In genomic region chr3:28544236-28544635, GRCh38 we compare ENCODE assay signal across 24 cellular contexts.
DNase-seq lines count a peak whose midpoint lies in the region; ATAC-seq and TF ChIP-seq lines count a peak whose summit lies in the region.
"Had no signal": no experiment of that assay in that cellular context is flagged by ENCODE, and none has a peak within 500 bp of the region (broad histone marks: within the 10 kb centered on the region; RNA-seq: fewer than 3 reads in every experiment).

No MANE protein-coding gene starts in this region.

- no peaks in the 10 kb centered on the region for H3K79me2 ChIP-seq in hepatocyte

- ATAC-seq in heart left ventricle: no peak

- H3K27me3 ChIP-seq in A673 (replicated peaks; ENCODE audit: insufficient read depth, low read depth, low read length, poor library complexity) (no peaks in the 10 kb centered on the region), hepatocyte (no peaks in the 10 kb centered on the region), heart left ventricle (no peaks in the 10 kb centered on the region)

- H3K4me1 ChIP-seq in A673 (ENCODE audit: insufficient read depth, low read length, poor library complexity, severe bottlenecking) (no peaks in the 10 kb centered on the region), hepatocyte (ENCODE audit: insufficient read depth) (no peaks in the 10 kb centered on the region), heart left ventricle (no peaks in the 10 kb centered on the region)
- H3K4me1 ChIP-seq: HAP-1 had no signal

- WGBS in hepatocyte (ENCODE audit: low lambda C conversion rate, missing lambda C conversion rate): 91% methylated on average over 3 of the region's 3 CpGs
- WGBS in heart left ventricle, 4 donors: 81 to 97% (median 86%) methylated on average over 3 of the region's 3 CpGs

- peak; percentile 36 for DNase-seq in G401 (ENCODE audit: low spot score)
- DNase-seq in NCI-H446 treated with DMSO at 0.1 percent for 48 hours (lab: John Stamatoyannopoulos, UW): peak; percentile 38
- peak; percentile 19 for DNase-seq in cerebellar cortex (ENCODE audit: low spot score)
- DNase-seq in midbrain (lab: John Stamatoyannopoulos, UW): peak; percentile 0
- no peak for DNase-seq in A673 (ENCODE audit: low spot score)
- no peak for DNase-seq in hepatocyte (ENCODE audit: low spot score)
- no peak for DNase-seq in heart left ventricle
- DNase-seq: AML-193; CD4-positive, alpha-beta memory T cell; COR-L47; DMS53; GOT3; KBM-7; NCI-H1048; NCI-H1436; NCI-H187; NCI-H2171 treated with DMSO at 0.1 percent for 48 hours; NCI-H345; NCI-H524 treated with DMSO at 0.1 percent for 48 hours; NCI-H774; PC-9; Right ventricle myocardium superior; RPMI8226 had no signal

- BruUV-seq in A673 (replicated peaks; lab: Mats Ljungman, UMichigan): no TSS peak

- no peak overlapping the region for H2AFZ ChIP-seq in hepatocyte
- H2AFZ ChIP-seq: PC-9 had no signal

- CTCF ChIA-PET in A673 (lab: Charles Lee): no interaction called here

- in situ Hi-C loops in G401 (cut with HindIII; ENCODE audit: low sequenced_read_pairs): no loop called here

- H3K36me3 ChIP-seq in A673 (ENCODE audit: insufficient read depth, low read length, poor library complexity, severe bottlenecking): no peaks in the 10 kb centered on the region
- H3K36me3 ChIP-seq in hepatocyte (replicated peaks; ENCODE audit: insufficient read depth, low read depth): no peaks in the 10 kb centered on the region
- no peaks in the 10 kb centered on the region for H3K36me3 ChIP-seq in heart left ventricle
- H3K36me3 ChIP-seq: HAP-1 had no signal

- H3K27ac ChIP-seq in A673 (ENCODE audit: low read depth, low read length, poor library complexity, severe bottlenecking): no peak overlapping the region
- H3K27ac ChIP-seq in hepatocyte: no peak overlapping the region
- H3K27ac ChIP-seq in heart left ventricle: no peak overlapping the region
- H3K27ac ChIP-seq: PC-9 had no signal

- no peaks in the 10 kb centered on the region for H3K9me2 ChIP-seq in hepatocyte (replicated peaks; ENCODE audit: insufficient read depth)

- H3K4me3 ChIP-seq in A673 (ENCODE audit: low read depth, low read length, poor library complexity, severe bottlenecking): no peak overlapping the region
- H3K4me3 ChIP-seq in hepatocyte: no peak overlapping the region
- no peak overlapping the region for H3K4me3 ChIP-seq in heart left ventricle
- H3K4me3 ChIP-seq: HAP-1, PC-9 had no signal

- no peak overlapping the region for H3K4me2 ChIP-seq in hepatocyte
- H3K4me2 ChIP-seq: PC-9 had no signal

- POLR2A ChIA-PET in A673 (lab: Charles Lee; ENCODE audit: low non-redundant PET): no interaction called here

- TF ChIP-seq CTCF in A673 (conservative IDR thresholded peaks at IDR 0.05; ENCODE audit: low read depth, low read length): no peak
- no peak for TF ChIP-seq CTCF in hepatocyte (IDR thresholded peaks at IDR 0.05; ENCODE audit: poor library complexity)
- no peak for TF ChIP-seq CTCF in heart left ventricle (IDR thresholded peaks at IDR 0.05)

- H3K9me3 ChIP-seq in A673 (ENCODE audit: low read depth, low read length, poor library complexity, severe bottlenecking) (no peaks in the 10 kb centered on the region), hepatocyte (ENCODE audit: low read depth) (no peaks in the 10 kb centered on the region), heart left ventricle (peaks cover 0 to 24% (median 13%) of the 10 kb centered on the region in 12 donors)
- H3K9me3 ChIP-seq: HAP-1 had no signal

- no peaks in the 10 kb centered on the region for H4K20me1 ChIP-seq in hepatocyte (ENCODE audit: insufficient read depth, poor library complexity, severe bottlenecking)

- intact Hi-C loops in A673 (cut with micrococcal nuclease; ENCODE audit: unreplicated experiment): no loop called here
- intact Hi-C loops in heart left ventricle (cut with DNase I): no loop called here

- no peak for TF ChIP-seq POLR2A in heart left ventricle (IDR thresholded peaks at IDR 0.05)

Comparison
In these comparisons a context has a peak if more than half of its experiments do, and no peak if none do; other contexts are left out.
1. DNase-seq: peak in G401 (single experiment), NCI-H446 treated with DMSO at 0.1 percent for 48 hours (single experiment), cerebellar cortex (single experiment) and midbrain (single experiment); none in A673 (single experiment), hepatocyte (single experiment) and heart left ventricle (0 of 5).